29 cellular contexts compared by ENCODE assay signal in the genomic region with DNA sequence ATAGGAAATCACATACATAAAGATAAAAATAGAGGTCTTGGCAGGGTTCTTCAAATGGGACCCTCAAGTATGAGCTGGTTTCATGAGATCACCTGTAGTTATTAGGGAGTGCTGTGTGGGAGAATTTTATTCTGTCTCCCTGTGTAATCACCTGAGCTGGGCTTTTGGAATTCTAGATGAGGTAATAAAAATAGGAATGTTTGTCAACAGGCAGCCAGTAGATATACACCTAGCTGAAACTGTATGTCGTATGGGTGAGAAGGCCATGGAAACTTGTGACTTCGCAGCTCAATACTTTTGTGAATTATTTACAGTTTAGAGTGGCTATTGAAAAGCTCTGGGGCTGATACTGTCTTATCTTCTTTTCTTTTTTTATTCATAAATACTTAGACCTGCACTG. TPM values are rescaled to one million over a fixed set of nuclear protein-coding genes. Genes with fewer than 3 reads are reported as not detected.
DNase-seq lines count a peak whose midpoint lies in the region; TF ChIP-seq lines count a peak whose summit lies in the region.
"Had no signal": no experiment of that assay in that cellular context is flagged by ENCODE, and none has a peak within 500 bp of the region (broad histone marks: within the 10 kb centered on the region; RNA-seq: fewer than 3 reads in every experiment).

No MANE protein-coding gene starts in this region.

- CTCF ChIA-PET in activated naive CD4-positive, alpha-beta T cell treated with anti-CD3 and anti-CD28 coated beads, Interleukin-2, amount 10 ng/mL, durations not matched to agents 7 days and 5 days (lab: Charles Lee): interaction anchor here (0.5 to 5.0 kb wide), 2 partner anchors 40 to 371 kb away, joined by 3 to 44 read pairs; partner anchors contain the start of gene PLCL2

- peaks cover 83% of the 10 kb centered on the region for H3K4me1 Mint-ChIP-seq in activated naive CD4-positive, alpha-beta T cell treated with anti-CD3 and anti-CD28 coated beads, Interleukin-2, amount 10 ng/mL, durations not matched to agents 7 days and 5 days
- peaks cover 64% of the 10 kb centered on the region for H3K4me1 Mint-ChIP-seq in dendritic cell treated with granulocyte-macrophage colony-stimulating factor and Interleukin-4, amounts not matched to agents 40 ng/mL and 50 ng/mL, for 4 days (ENCODE audit: low read depth)
- H3K4me1 Mint-ChIP-seq in progenitor cell of endocrine pancreas (ENCODE audit: low read depth): peaks cover 15% of the 10 kb centered on the region

- DNase-seq in activated naive CD4-positive, alpha-beta T cell treated with anti-CD3 and anti-CD28 coated beads, Interleukin-2, amount 10 ng/mL, durations not matched to agents 7 days and 5 days: no peak
- DNase-seq in activated naive CD4-positive, alpha-beta T cell (lab: John Stamatoyannopoulos, UW): no peak
- DNase-seq in HL-60 (ENCODE audit: low read depth in 1 of 2, low spot score in 1 of 2) (no peak), progenitor cell of endocrine pancreas (ENCODE audit: low spot score, unreplicated experiment) (no peak), hepatic stellate cell (ENCODE audit: low spot score) (no peak), GDM1 (lab: John Stamatoyannopoulos, UW) (no peak), NCI-H2029 treated with DMSO at 0.1 percent for 48 hours (lab: John Stamatoyannopoulos, UW) (no peak)
- DNase-seq: activated CD4-positive, CD25-positive, alpha-beta regulatory T cell treated with anti-CD3 and anti-CD28 coated beads, Interleukin-2, amount 50 U/mL, for 72 hours; activated CD8-positive, alpha-beta memory T cell treated with anti-CD3 and anti-CD28 coated beads for 24 hours; activated effector memory CD4-positive, alpha-beta T cell treated with Interleukin-2 at 50 U/mL for 16 hours; central memory CD4-positive, alpha-beta T cell; DMS 273 treated with DMSO at 0.1 percent for 48 hours; EL; esophagus squamous epithelium; foreskin keratinocyte; heart left ventricle; lower lobe of right lung; MM.1S; NCI-H1417; NCI-H2081 treated with DMSO at 0.1 percent for 48 hours; NCI-H2227 treated with DMSO at 0.1 percent for 48 hours; SHP77; stimulated activated CD4-positive, alpha-beta T cell treated with anti-CD3 and anti-CD28 coated beads, Interleukin-1b, Interleukin-23, amount 100 ng/mL, for 48 hours had no signal

- no peaks in the 10 kb centered on the region for H3K36me3 Mint-ChIP-seq in activated naive CD4-positive, alpha-beta T cell treated with anti-CD3 and anti-CD28 coated beads, Interleukin-2, amount 10 ng/mL, durations not matched to agents 7 days and 5 days
- H3K36me3 Mint-ChIP-seq in dendritic cell treated with granulocyte-macrophage colony-stimulating factor and Interleukin-4, amounts not matched to agents 40 ng/mL and 50 ng/mL, for 4 days (ENCODE audit: low read depth): no peaks in the 10 kb centered on the region
- no peaks in the 10 kb centered on the region for H3K36me3 Mint-ChIP-seq in progenitor cell of endocrine pancreas (ENCODE audit: insufficient read depth)
- H3K36me3 Mint-ChIP-seq: neural progenitor cell had no signal

- no peaks in the 10 kb centered on the region for H3K27me3 Mint-ChIP-seq in activated naive CD4-positive, alpha-beta T cell treated with anti-CD3 and anti-CD28 coated beads, Interleukin-2, amount 10 ng/mL, durations not matched to agents 7 days and 5 days
- H3K27me3 Mint-ChIP-seq in dendritic cell treated with granulocyte-macrophage colony-stimulating factor and Interleukin-4, amounts not matched to agents 40 ng/mL and 50 ng/mL, for 4 days: no peaks in the 10 kb centered on the region
- no peaks in the 10 kb centered on the region for H3K27me3 Mint-ChIP-seq in progenitor cell of endocrine pancreas

- intact Hi-C loops in dendritic cell treated with granulocyte-macrophage colony-stimulating factor and Interleukin-4, amounts not matched to agents 40 ng/mL and 50 ng/mL, for 4 days (cut with micrococcal nuclease): loop anchor here (5.0 kb wide), 1 partner anchor 38 kb away; the partner anchor contains the start of gene PLCL2

- H3K4me3 ChIP-seq in HL-60 (replicated peaks; ENCODE audit: insufficient read depth, low read length): no peak overlapping the region
- H3K4me3 ChIP-seq: esophagus squamous epithelium, heart left ventricle, lower lobe of right lung, neural progenitor cell, right atrium auricular region, smooth muscle cell, tibial nerve had no signal

- H3K9me3 Mint-ChIP-seq in activated naive CD4-positive, alpha-beta T cell treated with anti-CD3 and anti-CD28 coated beads, Interleukin-2, amount 10 ng/mL, durations not matched to agents 7 days and 5 days: no peaks in the 10 kb centered on the region
- H3K9me3 Mint-ChIP-seq in dendritic cell treated with granulocyte-macrophage colony-stimulating factor and Interleukin-4, amounts not matched to agents 40 ng/mL and 50 ng/mL, for 4 days: no peaks in the 10 kb centered on the region
- H3K9me3 Mint-ChIP-seq in progenitor cell of endocrine pancreas (ENCODE audit: low read depth): no peaks in the 10 kb centered on the region
- H3K9me3 Mint-ChIP-seq: neural progenitor cell had no signal

- H3K4me3 Mint-ChIP-seq in activated naive CD4-positive, alpha-beta T cell treated with anti-CD3 and anti-CD28 coated beads, Interleukin-2, amount 10 ng/mL, durations not matched to agents 7 days and 5 days: no peak overlapping the region
- H3K4me3 Mint-ChIP-seq in dendritic cell treated with granulocyte-macrophage colony-stimulating factor and Interleukin-4, amounts not matched to agents 40 ng/mL and 50 ng/mL, for 4 days: no peak overlapping the region
- no peak overlapping the region for H3K4me3 Mint-ChIP-seq in progenitor cell of endocrine pancreas (ENCODE audit: low read depth)
- H3K4me3 Mint-ChIP-seq: neural progenitor cell had no signal

- peak overlapping the region; percentile 88 for H3K27ac ChIP-seq in HL-60 (replicated peaks)
- H3K27ac ChIP-seq: esophagus squamous epithelium, foreskin keratinocyte, lower lobe of right lung, neural progenitor cell, parathyroid adenoma, right atrium auricular region, tibial nerve had no signal

- TF ChIP-seq CTCF in HL-60 (IDR thresholded peaks at IDR 0.05; ENCODE audit: insufficient read depth, low read length): no peak
- TF ChIP-seq CTCF in progenitor cell of endocrine pancreas (IDR thresholded peaks at IDR 0.05; ENCODE audit: unreplicated experiment): no peak

- H3K27me3 ChIP-seq in HL-60 (ENCODE audit: insufficient read depth, poor library complexity, severe bottlenecking): no peaks in the 10 kb centered on the region
- H3K27me3 ChIP-seq: esophagus squamous epithelium, foreskin keratinocyte, heart left ventricle, neural progenitor cell, right atrium auricular region, tibial nerve had no signal

- peak overlapping the region; percentile 98 for H3K27ac Mint-ChIP-seq in activated naive CD4-positive, alpha-beta T cell treated with anti-CD3 and anti-CD28 coated beads, Interleukin-2, amount 10 ng/mL, durations not matched to agents 7 days and 5 days
- peak overlapping the region; percentile 98 for H3K27ac Mint-ChIP-seq in dendritic cell treated with granulocyte-macrophage colony-stimulating factor and Interleukin-4, amounts not matched to agents 40 ng/mL and 50 ng/mL, for 4 days
- H3K27ac Mint-ChIP-seq in progenitor cell of endocrine pancreas: peak overlapping the region; percentile 2
- H3K27ac Mint-ChIP-seq: neural progenitor cell had no signal

RNA-seq across cellular contexts. Expression of gene PLCL2, which starts 40.5 kb away (rescaled TPM):
- 10.8 and 11.3 TPM in 2 replicates for total RNA-seq in progenitor cell of endocrine pancreas

Comparison
In these comparisons a context has a peak if more than half of its experiments do, and no peak if none do; other contexts are left out.
1. H3K27ac Mint-ChIP-seq: peak in every context shown above with its lines; median percentile 98 in activated naive CD4-positive, alpha-beta T cell treated with anti-CD3 and anti-CD28 coated beads, Interleukin-2, amount 10 ng/mL, durations not matched to agents 7 days and 5 days; 98 in dendritic cell treated with granulocyte-macrophage colony-stimulating factor and Interleukin-4, amounts not matched to agents 40 ng/mL and 50 ng/mL, for 4 days; 2 in progenitor cell of endocrine pancreas.